8 cellular contexts compared by ENCODE assay signal in genomic region chr3:122793568-122794416, GRCh38. TPM values are rescaled to one million over a fixed set of nuclear protein-coding genes. Genes with fewer than 3 reads are reported as not detected.
DNase-seq lines count a peak whose midpoint lies in the region; ATAC-seq and TF ChIP-seq lines count a peak whose summit lies in the region.

Gene HSPBAP1 (minus strand): TSS chr3:122793831. CDS start chr3:122793680, 151 bp downstream.

- ATAC-seq in GM19467 (IDR thresholded peaks at IDR 0.05; ENCODE audit: unreplicated experiment), result peak; percentile 56

- peak; percentile 95 for DNase-seq in Ammon's horn (ENCODE audit: low spot score)
- DNase-seq in HT1080 (ENCODE audit: low read depth), result peak; percentile 96
- DNase-seq in activated CD8-positive, alpha-beta memory T cell treated with anti-CD3 and anti-CD28 coated beads for 48 hours (ENCODE audit: low read depth in 2 of 3, low spot score in 2 of 3), result peak; percentile 76 to 77 (median 77)
- peak; percentile 84 for DNase-seq in epithelial cell of proximal tubule (ENCODE audit: low read depth)
- DNase-seq in myocyte (ENCODE audit: low read depth), result peak; percentile 93
- DNase-seq in stimulated activated CD8-positive, alpha-beta memory T cell treated with anti-CD3 and anti-CD28 coated beads, Interleukin-7, amount 100 ng/mL, for 48 hours (ENCODE audit: extremely low read depth in 1 of 2, low read depth in 1 of 2), result peak; percentile 82 to 84
- DNase-seq in NCI-H146 treated with DMSO at 0.1 percent for 48 hours (lab: John Stamatoyannopoulos, UW; ENCODE audit: unreplicated experiment), result no peak

- no peak for TF ChIP-seq CTCF in epithelial cell of proximal tubule (conservative IDR thresholded peaks at IDR 0.05; ENCODE audit: low read depth, low read length)

- H3K4me3 ChIP-seq in epithelial cell of proximal tubule (ENCODE audit: low read depth, low read length), result peak within 1 kb of the TSS; percentile 72

RNA-seq across cellular contexts. Expression of gene HSPBAP1, which starts in this region (rescaled TPM):
- 16.4 and 18.1 TPM in 2 replicates for total RNA-seq in HT1080 (2014; rRNA removed; shearing (Covaris generic))
- polyA plus RNA-seq in HT1080 (2015; cell fraction: cytosol; rRNA removed), result 11.9 and 13.7 TPM in 2 replicates
- polyA plus RNA-seq in HT1080 (2015; cell fraction: nucleus; rRNA removed), result 36.0 and 38.0 TPM in 2 replicates
- total RNA-seq in epithelial cell of proximal tubule, result 5.0 and 5.1 TPM in 2 replicates
- 5.4 and 7.6 TPM in 2 replicates for total RNA-seq in myocyte
- 3.5 TPM for polyA plus RNA-seq in myocyte (2012)
